Comparison of ENCODE assay signal across 11 cellular contexts in genomic region chrX:111812889-111813563, GRCh38.
"Had no signal": no experiment of that assay in that cellular context is flagged by ENCODE, and none has a peak within 500 bp of the region (broad histone marks: within the 10 kb centered on the region; RNA-seq: fewer than 3 reads in every experiment).

No MANE protein-coding gene starts in this region.

- H3K4me2 ChIP-seq: GM23338 had no signal

- H3K4me3 Mint-ChIP-seq: GM23338, H9, HFFc6 had no signal

- ATAC-seq: GM23338, HCT116 had no signal

- H3K4me3 ChIP-seq: GM23248, GM23338, HAP-1 had no signal

- H3K9ac ChIP-seq: GM23248 had no signal

- H3K4me1 ChIP-seq: HAP-1 had no signal

- H3K36me3 ChIP-seq: HAP-1 had no signal

- H3K4me1 Mint-ChIP-seq: GM23338 had no signal

- H3K27ac Mint-ChIP-seq: GM23338, H9, HFFc6 had no signal

- H3K9me3 Mint-ChIP-seq: GM23338, H9, HFFc6 had no signal

- H2AFZ ChIP-seq: GM23248, GM23338 had no signal

- DNase-seq: GM23248, GOT3, H7, H9, HCEC 1CT, HFFc6 had no signal

- FAIRE-seq: H1, H54 had no signal

- H3K9me3 ChIP-seq: HAP-1 had no signal

- H3K27ac ChIP-seq: GM23248 had no signal
